In genomic region chr16:53091508-53092211, GRCh38 we compare ENCODE assay signal across 8 cellular contexts. TPM values are rescaled to one million over a fixed set of nuclear protein-coding genes. Genes with fewer than 3 reads are reported as not detected.
A peak's percentile ranks its signal among the peaks of the same experiment; 100 is the strongest.
DNase-seq lines count a peak whose midpoint lies in the region; ATAC-seq, FAIRE-seq and TF ChIP-seq lines count a peak whose summit lies in the region.

No MANE protein-coding gene starts in this region.

- FAIRE-seq in urothelium cell line (lab: Jason Lieb, UNC): no peak

- H3K27ac ChIP-seq in C4-2B: peak overlapping the region; percentile 63
- H3K27ac ChIP-seq in lung (ENCODE audit: low read depth in 1 of 2, low read length in 1 of 2): peak overlapping the region; percentile 69 to 84
- H3K27ac ChIP-seq in thoracic aorta: peak overlapping the region; percentile 81 to 89

- TF ChIP-seq CTCF in C4-2B (conservative IDR thresholded peaks at IDR 0.05) (no peak), lung (IDR thresholded peaks at IDR 0.05; ENCODE audit: control extremely low read depth, extremely low read depth) (no peak), thoracic aorta (IDR thresholded peaks at IDR 0.05) (no peak)

- H3K27me3 ChIP-seq in NT2/D1 (ENCODE audit: insufficient read depth, insufficient read length) (no peaks in the 10 kb centered on the region), lung (ENCODE audit: control insufficient read depth, insufficient read depth) (no peaks in the 10 kb centered on the region), thoracic aorta (replicated peaks; ENCODE audit: insufficient read depth) (no peaks in the 10 kb centered on the region)

- H3K4me1 ChIP-seq in NT2/D1 (ENCODE audit: insufficient read depth, insufficient read length) (peaks cover 23% of the 10 kb centered on the region), lung (ENCODE audit: control insufficient read depth in 2 of 2, insufficient read depth in 2 of 2, low read length in 2 of 2) (peaks cover 15 to 37% of the 10 kb centered on the region in 2 donors), thoracic aorta (ENCODE audit: control insufficient read depth in 1 of 2, low read depth in 2 of 2) (peaks cover 32 to 58% of the 10 kb centered on the region in 2 donors)

- 33 to 48% methylated on average over 7 of the region's 7 CpGs for WGBS in lung, 2 donors

- H3K36me3 ChIP-seq in NT2/D1 (ENCODE audit: insufficient read depth, insufficient read length, low read length): peaks cover 6% of the 10 kb centered on the region
- H3K36me3 ChIP-seq in lung (ENCODE audit: control insufficient read depth in 2 of 2, insufficient read depth in 2 of 2, low read length in 2 of 2): no peaks in the 10 kb centered on the region
- no peaks in the 10 kb centered on the region for H3K36me3 ChIP-seq in thoracic aorta

- no peaks in the 10 kb centered on the region for H3K9me3 ChIP-seq in NT2/D1 (ENCODE audit: insufficient read depth, low read length)
- no peaks in the 10 kb centered on the region for H3K9me3 ChIP-seq in lung (ENCODE audit: control insufficient read depth in 2 of 2, insufficient read depth in 1 of 2, low read length in 1 of 2)
- no peaks in the 10 kb centered on the region for H3K9me3 ChIP-seq in thoracic aorta

- H3K9ac ChIP-seq in NT2/D1 (ENCODE audit: insufficient read length, low read depth): peak overlapping the region; percentile 66

- DNase-seq in NT2/D1 (ENCODE audit: low read depth, low spot score) (peak; percentile 91), dedifferentiated amniotic fluid mesenchymal stem cell (ENCODE audit: extremely low spot score) (peak; percentile 78), lung (ENCODE audit: low spot score) (peak; percentile 69), thoracic aorta (ENCODE audit: low spot score) (no peak), urothelium cell line (ENCODE audit: low spot score) (no peak)

- H3K4me3 ChIP-seq in NT2/D1 (ENCODE audit: insufficient read length, low read depth) (no peak overlapping the region), lung (no peak overlapping the region), thoracic aorta (peak overlapping the region; percentile 60)

- ATAC-seq in GM19025 (IDR thresholded peaks at IDR 0.05; ENCODE audit: low read depth, unreplicated experiment) (peak; percentile 43), HG03378 (IDR thresholded peaks at IDR 0.05; ENCODE audit: unreplicated experiment) (peak; percentile 76), lung (ENCODE audit: insufficient read depth, low FRiP score) (peak; percentile 22), thoracic aorta (ENCODE audit: insufficient number of reproducible peaks, low FRiP score, low read depth) (no peak)

RNA-seq across cellular contexts. Expression of gene CHD9, which starts 36.9 kb away (rescaled TPM):
- total RNA-seq in lung: 100 to 1,000 TPM in 1 of 2 donors, 10 to 100 TPM in 1; 57.7 to 138 TPM
- polyA plus RNA-seq in lung: 10 to 100 TPM; 12.7 to 21.1 TPM
- 100 to 1,000 TPM in 1 of 2 donors, 10 to 100 TPM in 1; 71.3 to 152 TPM for total RNA-seq in thoracic aorta

RNA-seq across cellular contexts. Expression of gene CHD9NB, which starts 39.0 kb away (rescaled TPM):
- total RNA-seq in lung: 10 to 100 TPM; 33.0 to 34.8 TPM
- 10 to 100 TPM; 19.8 to 26.8 TPM for polyA plus RNA-seq in lung
- 1 to 10 TPM in 1 of 2 donors, under 1 TPM in 1; 0.85 to 2.3 TPM for total RNA-seq in thoracic aorta

Comparison
In these comparisons a context has a peak if more than half of its experiments do, and no peak if none do; other contexts are left out.
1. DNase-seq: peak in NT2/D1 (single experiment), dedifferentiated amniotic fluid mesenchymal stem cell (single experiment) and lung (single experiment); none in thoracic aorta (single experiment) and urothelium cell line (single experiment).
2. RNA of gene CHD9NB, which starts 39.0 kb away (total RNA-seq): 33.0 to 34.8 TPM in lung; 0.85 to 2.3 TPM in thoracic aorta; every median in the first group is over 10 times any median in the second.
3. Peak in every context shown above with its lines, with median percentiles within 50 percentile points of each other: H3K27ac ChIP-seq.